21 cellular contexts compared by ENCODE assay signal in genomic region chrX:76922100-76922499, GRCh38.
A peak's percentile ranks its signal among the peaks of the same experiment; 100 is the strongest.
DNase-seq lines count a peak whose midpoint lies in the region; ATAC-seq, FAIRE-seq and TF ChIP-seq lines count a peak whose summit lies in the region.
"Had no signal": no experiment of that assay in that cellular context is flagged by ENCODE, and none has a peak within 500 bp of the region (broad histone marks: within the 10 kb centered on the region; RNA-seq: fewer than 3 reads in every experiment).

No MANE protein-coding gene starts in this region.

- no TSS peak for BruUV-seq in HepG2 (replicated peaks; lab: Mats Ljungman, UMichigan)
- no TSS peak for BruUV-seq in PC-9 (replicated peaks; lab: Mats Ljungman, UMichigan)

- peaks cover 2% of the 10 kb centered on the region for H3K9me3 Mint-ChIP-seq in astrocyte (ENCODE audit: unreplicated experiment)
- H3K9me3 Mint-ChIP-seq: CD4-positive, alpha-beta T cell; CD8-positive, alpha-beta T cell had no signal

- 30% methylated on average over 2 of the region's 2 CpGs for WGBS in HepG2 (ENCODE audit: low lambda C conversion rate)
- 51% methylated on average over 2 of the region's 2 CpGs for WGBS in right lobe of liver (ENCODE audit: insufficient coverage, low coverage, low lambda C conversion rate, missing lambda C conversion rate)
- 62 to 85% (median 78%) methylated on average over 2 of the region's 2 CpGs for WGBS in stomach, 5 donors

- no peak for TF ChIP-seq RAD21 in HepG2 (CRISPR knock-in tag; IDR thresholded peaks at IDR 0.05)

- H3F3A ChIP-seq in PC-9 (ENCODE audit: insufficient read depth, low read depth) = no peaks in the 10 kb centered on the region

- TF ChIP-seq CTCF in HepG2 (CRISPR knock-in tag; IDR thresholded peaks at IDR 0.05) (no peak), right lobe of liver (IDR thresholded peaks at IDR 0.05) (no peak), astrocyte (IDR thresholded peaks at IDR 0.05; ENCODE audit: insufficient read depth, low read depth, low read length) (no peak), stomach (IDR thresholded peaks at IDR 0.05) (no peak), PC-9 (conservative IDR thresholded peaks at IDR 0.05) (no peak)

- H3K9me3 ChIP-seq in HepG2 (ENCODE audit: low read length) (peaks cover 9% of the 10 kb centered on the region), right lobe of liver (no peaks in the 10 kb centered on the region), astrocyte (ENCODE audit: insufficient read depth, low read depth, low read length) (no peaks in the 10 kb centered on the region), stomach (no peaks in the 10 kb centered on the region), PC-9 (ENCODE audit: insufficient read depth, low read depth) (no peaks in the 10 kb centered on the region)
- H3K9me3 ChIP-seq: A549, Caco-2 had no signal

- H3K36me3 ChIP-seq in HepG2 (replicated peaks in 1 of 2; ENCODE audit: control insufficient read depth in 1 of 2, insufficient read depth in 2 of 2, low read length in 2 of 2) (no peaks in the 10 kb centered on the region), right lobe of liver (no peaks in the 10 kb centered on the region), astrocyte (ENCODE audit: insufficient read depth, low read length) (no peaks in the 10 kb centered on the region), stomach (no peaks in the 10 kb centered on the region), PC-9 (ENCODE audit: low read depth) (no peaks in the 10 kb centered on the region)
- H3K36me3 ChIP-seq: BLaER1 treated with 17β-estradiol and CSF1 and Interleukin-3, amounts not matched to agents 10 nM and 100 nM had no signal

- POLR2A ChIA-PET in HepG2 (lab: Yijun Ruan, JAX) = no interaction called here
- POLR2A ChIA-PET in PC-9 (lab: Charles Lee; ENCODE audit: unreplicated experiment) = no interaction called here

- no peak overlapping the region for H3K27ac ChIP-seq in HepG2 (ENCODE audit: extremely low read length, insufficient read depth, low read length)
- no peak overlapping the region for H3K27ac ChIP-seq in right lobe of liver
- no peak overlapping the region for H3K27ac ChIP-seq in astrocyte (ENCODE audit: low read depth, low read length)
- no peak overlapping the region for H3K27ac ChIP-seq in stomach
- no peak overlapping the region for H3K27ac ChIP-seq in PC-9
- H3K27ac ChIP-seq: 22Rv1; A549; BLaER1 treated with 17β-estradiol and CSF1 and Interleukin-3, amounts not matched to agents 10 nM and 100 nM; C4-2B had no signal

- no peaks in the 10 kb centered on the region for H3K27me3 ChIP-seq in HepG2 (ENCODE audit: control insufficient read depth in 1 of 2, insufficient read depth in 2 of 2, low read length in 2 of 2)
- H3K27me3 ChIP-seq in right lobe of liver = peaks cover 0 to 4% of the 10 kb centered on the region in 2 donors
- H3K27me3 ChIP-seq in astrocyte (ENCODE audit: insufficient read depth, low read length) = no peaks in the 10 kb centered on the region
- H3K27me3 ChIP-seq in stomach = no peaks in the 10 kb centered on the region
- H3K27me3 ChIP-seq in PC-9 (ENCODE audit: insufficient read depth, low read depth) = no peaks in the 10 kb centered on the region

- H3K4me3 ChIP-seq in HepG2 (replicated peaks in 1 of 3; ENCODE audit: insufficient read depth in 1 of 3, low read depth in 2 of 3, low read length in 3 of 3) (no peak overlapping the region), right lobe of liver (no peak overlapping the region), astrocyte (ENCODE audit: insufficient read depth, low read depth, low read length) (no peak overlapping the region), stomach (no peak overlapping the region), PC-9 (no peak overlapping the region)
- H3K4me3 ChIP-seq: A549; BLaER1 treated with 17β-estradiol and CSF1 and Interleukin-3, amounts not matched to agents 10 nM and 100 nM had no signal

- ATAC-seq in HepG2 (no peak), right lobe of liver (no peak)
- ATAC-seq: A549; CD8-positive, alpha-beta T cell had no signal

- H4K20me1 ChIP-seq in HepG2 (ENCODE audit: insufficient read depth, low read length) = no peaks in the 10 kb centered on the region
- no peaks in the 10 kb centered on the region for H4K20me1 ChIP-seq in astrocyte (ENCODE audit: insufficient read depth, low read length)
- H4K20me1 ChIP-seq in PC-9 (ENCODE audit: insufficient read depth) = no peaks in the 10 kb centered on the region
- H4K20me1 ChIP-seq: BLaER1 treated with 17β-estradiol and CSF1 and Interleukin-3, amounts not matched to agents 10 nM and 100 nM had no signal

- intact Hi-C loops in HepG2 (cut with micrococcal nuclease; ENCODE audit: unreplicated experiment) = no loop called here
- intact Hi-C loops in right lobe of liver (cut with DNase I) = no loop called here
- intact Hi-C loops in stomach (cut with DNase I; ENCODE audit: low total_unique reads) = no loop called here
- intact Hi-C loops in PC-9 (cut with micrococcal nuclease; ENCODE audit: unreplicated experiment) = no loop called here

- no peak overlapping the region for H3K4me3 Mint-ChIP-seq in astrocyte (ENCODE audit: unreplicated experiment)
- H3K4me3 Mint-ChIP-seq: B cell; CD4-positive, alpha-beta T cell; CD8-positive, alpha-beta T cell had no signal

- H3K36me3 Mint-ChIP-seq in astrocyte (ENCODE audit: low read depth, unreplicated experiment) = no peaks in the 10 kb centered on the region
- H3K36me3 Mint-ChIP-seq: CD8-positive, alpha-beta T cell had no signal

- TF ChIP-seq EP300 in HepG2 (IDR thresholded peaks at IDR 0.05; ENCODE audit: low read depth in 2 of 2, low read length in 2 of 2) = no peak
- TF ChIP-seq EP300 in HepG2 (CRISPR knock-in tag; IDR thresholded peaks at IDR 0.05; ENCODE audit: borderline replicate concordance) = no peak
- TF ChIP-seq EP300 in stomach (IDR thresholded peaks at IDR 0.05) = no peak

- H3K9me2 ChIP-seq in PC-9 (ENCODE audit: insufficient read depth) = no peaks in the 10 kb centered on the region

- H3K4me2 ChIP-seq in HepG2 (ENCODE audit: low read depth, low read length) (no peak overlapping the region), astrocyte (ENCODE audit: low read length) (no peak overlapping the region), PC-9 (no peak overlapping the region)
- H3K4me2 ChIP-seq: A549; BLaER1 treated with 17β-estradiol and CSF1 and Interleukin-3, amounts not matched to agents 10 nM and 100 nM had no signal

- H3K79me2 ChIP-seq in HepG2 (ENCODE audit: insufficient read depth, low read length) = no peaks in the 10 kb centered on the region
- no peaks in the 10 kb centered on the region for H3K79me2 ChIP-seq in astrocyte (ENCODE audit: insufficient read depth, low read length)
- no peaks in the 10 kb centered on the region for H3K79me2 ChIP-seq in PC-9 (ENCODE audit: low read depth)

- no peak overlapping the region for H3K27ac Mint-ChIP-seq in astrocyte (ENCODE audit: unreplicated experiment)
- H3K27ac Mint-ChIP-seq: B cell; CD4-positive, alpha-beta T cell; CD8-positive, alpha-beta T cell had no signal

- TF ChIP-seq POLR2A in HepG2 (IDR thresholded peaks at IDR 0.05; ENCODE audit: insufficient read depth in 1 of 2, low read depth in 2 of 2, low read length in 2 of 2) (no peak), right lobe of liver (IDR thresholded peaks at IDR 0.05) (no peak), stomach (IDR thresholded peaks at IDR 0.05) (no peak)

- H2AFZ ChIP-seq in HepG2 (ENCODE audit: low read length) = no peak overlapping the region
- H2AFZ ChIP-seq in astrocyte (ENCODE audit: low read depth, low read length) = no peak overlapping the region
- no peak overlapping the region for H2AFZ ChIP-seq in PC-9

- no peaks in the 10 kb centered on the region for H3K4me1 ChIP-seq in HepG2 (ENCODE audit: insufficient read depth, low read length)
- H3K4me1 ChIP-seq in right lobe of liver = no peaks in the 10 kb centered on the region
- H3K4me1 ChIP-seq in astrocyte (ENCODE audit: insufficient read depth, low read length) = no peaks in the 10 kb centered on the region
- no peaks in the 10 kb centered on the region for H3K4me1 ChIP-seq in stomach
- H3K4me1 ChIP-seq in PC-9 (replicated peaks; ENCODE audit: insufficient read depth) = no peaks in the 10 kb centered on the region
- H3K4me1 ChIP-seq: A549; BLaER1 treated with 17β-estradiol and CSF1 and Interleukin-3, amounts not matched to agents 10 nM and 100 nM; Caco-2 had no signal

- in situ Hi-C loops in HepG2 (cut with HindIII; ENCODE audit: extremely low pct_ligation_motif_present, low pct_unique_long_range_greater_than_20kb) = no loop called here

- H3K9ac ChIP-seq in HepG2 (ENCODE audit: insufficient read depth, low read depth, low read length) (no peak overlapping the region), astrocyte (ENCODE audit: low read length) (no peak overlapping the region)
- H3K9ac ChIP-seq: BLaER1 treated with 17β-estradiol and CSF1 and Interleukin-3, amounts not matched to agents 10 nM and 100 nM had no signal

- H3K4me1 Mint-ChIP-seq in astrocyte (ENCODE audit: low read depth, unreplicated experiment) = no peaks in the 10 kb centered on the region
- H3K4me1 Mint-ChIP-seq: B cell had no signal

- no peaks in the 10 kb centered on the region for H3K27me3 Mint-ChIP-seq in astrocyte (ENCODE audit: low read depth, unreplicated experiment)
- H3K27me3 Mint-ChIP-seq: B cell; CD4-positive, alpha-beta T cell had no signal

- no peak for DNase-seq in HepG2 (ENCODE audit: low spot score)
- DNase-seq in right lobe of liver = no peak
- no peak for DNase-seq in astrocyte (ENCODE audit: low read depth)
- DNase-seq in stomach = no peak
- DNase-seq in PC-9 = no peak
- DNase-seq: AML-193; Caco-2; Calu3; CD4-positive, alpha-beta T cell; CD8-positive, alpha-beta T cell; DMS79 treated with DMSO at 0.1 percent for 48 hours; GF-D8 had no signal

- FAIRE-seq in HepG2 (lab: Jason Lieb, UNC) = no peak
- FAIRE-seq in astrocyte (lab: Jason Lieb, UNC) = peak; percentile 50
- FAIRE-seq: A549, D721Med, G401.6, GM12891, GM19239 had no signal

- CTCF ChIA-PET in HepG2 (lab: Yijun Ruan, JAX; ENCODE audit: low intra/inter-chr PET ratio, low total read pairs) = no interaction called here
- CTCF ChIA-PET in PC-9 (lab: Charles Lee) = no interaction called here

TF ChIP-seq in HepG2, 621 proteins besides CTCF, POLR2A, EP300 and RAD21:
- peak; percentile 49; the same call in 1 of the 2 replicates for TF ChIP-seq CEBPB (IDR thresholded peaks at IDR 0.05; ENCODE audit: borderline replicate concordance, low read depth, low read length)
- no peak for TF ChIP-seq ZNF570 (CRISPR knock-in tag; IDR thresholded peaks at IDR 0.05; ENCODE audit: borderline replicate concordance)
- TF ChIP-seq ZKSCAN5 (CRISPR knock-in tag; IDR thresholded peaks at IDR 0.05) = no peak
TF ChIP-seq in HepG2: peak in this region for 1.
